In the genomic region with DNA sequence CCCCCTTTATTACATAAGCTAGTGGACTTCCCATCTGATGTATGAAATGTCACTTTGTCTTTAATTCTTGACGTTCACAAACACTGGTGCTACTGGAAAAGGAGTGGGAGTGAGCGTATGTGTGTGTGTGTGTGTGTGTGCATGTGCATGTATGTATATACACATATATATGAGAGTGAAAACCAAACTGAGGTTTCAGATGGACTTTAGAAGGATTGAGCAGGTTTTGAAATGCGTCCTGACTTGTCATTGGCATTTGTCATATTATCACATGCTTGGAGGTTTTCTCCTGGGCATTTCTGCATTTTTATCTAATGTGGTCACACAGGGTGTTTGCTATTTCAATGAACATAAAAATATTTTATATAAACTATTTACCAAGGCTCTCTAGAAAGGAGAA, we compare ENCODE assay signal across 19 cellular contexts.
DNase-seq lines count a peak whose midpoint lies in the region; ATAC-seq and TF ChIP-seq lines count a peak whose summit lies in the region.
"Had no signal": no experiment of that assay in that cellular context is flagged by ENCODE, and none has a peak within 500 bp of the region (broad histone marks: within the 10 kb centered on the region; RNA-seq: fewer than 3 reads in every experiment).

No MANE protein-coding gene starts in this region.

- no peak for DNase-seq in activated naive CD4-positive, alpha-beta T cell treated with anti-CD3 and anti-CD28 coated beads, Interleukin-2, amount 10 ng/mL, durations not matched to agents 7 days and 5 days
- no peak for DNase-seq in activated naive CD4-positive, alpha-beta T cell treated with anti-CD3 and anti-CD28 coated beads, Interleukin-2, amount 50 U/mL, for 16 hours
- DNase-seq in T-cell (no peak), astrocyte of the hippocampus (ENCODE audit: low read depth, low spot score) (peak; percentile 9), activated gamma-delta T cell treated with Interleukin-2 at 50 U/mL for 16 hours (no peak), spleen (no peak), UCSD-AML1 (lab: John Stamatoyannopoulos, UW; ENCODE audit: unreplicated experiment) (no peak)
- no peak for DNase-seq in stimulated activated effector memory CD8-positive, alpha-beta T cell treated with anti-CD3 and anti-CD28 coated beads, Interleukin-12 subunit alpha, Interleukin-12 subunit beta, amount 100 ng/mL, for 72 hours (ENCODE audit: low spot score in 2 of 2)
- DNase-seq: effector CD4-positive, alpha-beta T cell; GM23248; NCI-H1417; NCI-H524 treated with DMSO at 0.1 percent for 48 hours; nephron progenitor cell; stimulated activated naive CD4-positive, alpha-beta T cell had no signal

- no peak overlapping the region for H3K4me3 Mint-ChIP-seq in activated naive CD4-positive, alpha-beta T cell treated with anti-CD3 and anti-CD28 coated beads, Interleukin-2, amount 10 ng/mL, durations not matched to agents 7 days and 5 days
- H3K4me3 Mint-ChIP-seq in T-cell = peak overlapping the region in 2 of 3 donors; percentile 44 to 73
- H3K4me3 Mint-ChIP-seq in stimulated activated effector memory CD8-positive, alpha-beta T cell treated with anti-CD3 and anti-CD28 coated beads, Interleukin-12 subunit alpha, Interleukin-12 subunit beta, amount 100 ng/mL, for 72 hours = peak overlapping the region; percentile 61
- H3K4me3 Mint-ChIP-seq: CD14-positive monocyte, nephron progenitor cell had no signal

- no peaks in the 10 kb centered on the region for H3K36me3 ChIP-seq in spleen
- H3K36me3 ChIP-seq: ascending aorta, tibial nerve had no signal

- intact Hi-C loops in spleen (cut with DNase I; ENCODE audit: low total_unique reads) = no loop called here

- H3K4me1 Mint-ChIP-seq in activated naive CD4-positive, alpha-beta T cell treated with anti-CD3 and anti-CD28 coated beads, Interleukin-2, amount 10 ng/mL, durations not matched to agents 7 days and 5 days = peaks cover 98% of the 10 kb centered on the region
- H3K4me1 Mint-ChIP-seq in T-cell = peaks cover 98 to 100% (median 99%) of the 10 kb centered on the region in 3 donors
- H3K4me1 Mint-ChIP-seq in stimulated activated effector memory CD8-positive, alpha-beta T cell treated with anti-CD3 and anti-CD28 coated beads, Interleukin-12 subunit alpha, Interleukin-12 subunit beta, amount 100 ng/mL, for 72 hours = peaks cover 96% of the 10 kb centered on the region
- H3K4me1 Mint-ChIP-seq: CD14-positive monocyte had no signal

- POLR2A ChIA-PET in T-cell (lab: Charles Lee) = interaction anchor here in 1 of 2 donors (0.9 to 1.5 kb wide), 2 partner anchors 45 to 1086 kb away, joined by 4 to 5 read pairs; a partner anchor contains a TSS

- 63 to 73% (median 68%) methylated on average over 3 of the region's 3 CpGs for WGBS in spleen, 5 donors

- peak overlapping the region; percentile 88 for H3K27ac Mint-ChIP-seq in activated naive CD4-positive, alpha-beta T cell treated with anti-CD3 and anti-CD28 coated beads, Interleukin-2, amount 10 ng/mL, durations not matched to agents 7 days and 5 days
- peak overlapping the region; percentile 98 to 99 for H3K27ac Mint-ChIP-seq in T-cell
- H3K27ac Mint-ChIP-seq in stimulated activated effector memory CD8-positive, alpha-beta T cell treated with anti-CD3 and anti-CD28 coated beads, Interleukin-12 subunit alpha, Interleukin-12 subunit beta, amount 100 ng/mL, for 72 hours = peak overlapping the region; percentile 99
- H3K27ac Mint-ChIP-seq: nephron progenitor cell had no signal

- peaks cover 0 to 16% (median 0%) of the 10 kb centered on the region in 6 donors for H3K4me1 ChIP-seq in spleen
- H3K4me1 ChIP-seq: ascending aorta, tibial nerve had no signal

- no peak overlapping the region for H3K4me3 ChIP-seq in spleen
- H3K4me3 ChIP-seq: ascending aorta, GM23248, SK-N-MC, tibial nerve had no signal

- no peak for TF ChIP-seq CTCF in spleen (IDR thresholded peaks at IDR 0.05 in 8 of 11, conservative IDR thresholded peaks at IDR 0.05 in 3 of 11)

- peaks cover 13% of the 10 kb centered on the region for H3K36me3 Mint-ChIP-seq in activated naive CD4-positive, alpha-beta T cell treated with anti-CD3 and anti-CD28 coated beads, Interleukin-2, amount 10 ng/mL, durations not matched to agents 7 days and 5 days
- peaks cover 4% of the 10 kb centered on the region for H3K36me3 Mint-ChIP-seq in T-cell
- peaks cover 8% of the 10 kb centered on the region for H3K36me3 Mint-ChIP-seq in stimulated activated effector memory CD8-positive, alpha-beta T cell treated with anti-CD3 and anti-CD28 coated beads, Interleukin-12 subunit alpha, Interleukin-12 subunit beta, amount 100 ng/mL, for 72 hours
- H3K36me3 Mint-ChIP-seq: CD14-positive monocyte had no signal

- H3K9me3 Mint-ChIP-seq in activated naive CD4-positive, alpha-beta T cell treated with anti-CD3 and anti-CD28 coated beads, Interleukin-2, amount 10 ng/mL, durations not matched to agents 7 days and 5 days = peaks cover 2% of the 10 kb centered on the region
- no peaks in the 10 kb centered on the region for H3K9me3 Mint-ChIP-seq in T-cell
- H3K9me3 Mint-ChIP-seq in stimulated activated effector memory CD8-positive, alpha-beta T cell treated with anti-CD3 and anti-CD28 coated beads, Interleukin-12 subunit alpha, Interleukin-12 subunit beta, amount 100 ng/mL, for 72 hours = peaks cover 2% of the 10 kb centered on the region
- H3K9me3 Mint-ChIP-seq: nephron progenitor cell had no signal

- ATAC-seq in T-cell (replicated peaks in 1 of 4) = no peak
- no peak for ATAC-seq in stimulated activated effector memory CD8-positive, alpha-beta T cell treated with anti-CD3 and anti-CD28 coated beads, Interleukin-12 subunit alpha, Interleukin-12 subunit beta, amount 100 ng/mL, for 72 hours
- ATAC-seq: HepG2 had no signal

- H3K27me3 Mint-ChIP-seq in activated naive CD4-positive, alpha-beta T cell treated with anti-CD3 and anti-CD28 coated beads, Interleukin-2, amount 10 ng/mL, durations not matched to agents 7 days and 5 days = no peaks in the 10 kb centered on the region
- no peaks in the 10 kb centered on the region for H3K27me3 Mint-ChIP-seq in T-cell

- H3K27me3 ChIP-seq in spleen (replicated peaks in 1 of 7) = no peaks in the 10 kb centered on the region
- H3K27me3 ChIP-seq: ascending aorta, tibial nerve had no signal

- no peak for TF ChIP-seq POLR2A in spleen (IDR thresholded peaks at IDR 0.05)

- peak overlapping the region in 3 of 8 donors; percentile 84 to 89 (median 84) for H3K27ac ChIP-seq in spleen
- H3K27ac ChIP-seq: ascending aorta, GM23248, SK-N-MC, tibial nerve had no signal

- CTCF ChIA-PET in activated naive CD4-positive, alpha-beta T cell treated with anti-CD3 and anti-CD28 coated beads, Interleukin-2, amount 10 ng/mL, durations not matched to agents 7 days and 5 days (lab: Charles Lee) = interaction anchor here (0.8 to 6.6 kb wide), 6 partner anchors 10 to 208 kb away, joined by 3 to 43 read pairs (median 4); no protein-coding TSS in a partner anchor
- CTCF ChIA-PET in T-cell (lab: Charles Lee) = interaction anchor here (0.6 to 1.6 kb wide), 9 partner anchors 10 to 557 kb away, joined by 3 to 9 read pairs (median 3); no protein-coding TSS in a partner anchor

- no peaks in the 10 kb centered on the region for H3K9me3 ChIP-seq in spleen
- H3K9me3 ChIP-seq: ascending aorta had no signal
